Comparison of ENCODE assay signal across 11 cellular contexts in genomic region chr18:61360440-61361383, GRCh38. TPM values are rescaled to one million over a fixed set of nuclear protein-coding genes. Genes with fewer than 3 reads are reported as not detected.
DNase-seq lines count a peak whose midpoint lies in the region; ATAC-seq and TF ChIP-seq lines count a peak whose summit lies in the region.
"Had no signal": no experiment of that assay in that cellular context is flagged by ENCODE, and none has a peak within 500 bp of the region (broad histone marks: within the 10 kb centered on the region; RNA-seq: fewer than 3 reads in every experiment).

No MANE protein-coding gene starts in this region.

- peak overlapping the region; percentile 61 for H3K4me3 Mint-ChIP-seq in T-helper 17 cell

- no peak for TF ChIP-seq CTCF in GM13977 (IDR thresholded peaks at IDR 0.05; ENCODE audit: extremely low read depth, insufficient read depth, missing control alignments)

- no peaks in the 10 kb centered on the region for H3K4me1 Mint-ChIP-seq in T-helper 17 cell

- in situ Hi-C loops in GM13977 (cut with MboI; ENCODE audit: low pct_unique_long_range_greater_than_20kb, low sequenced_read_pairs, unreplicated experiment), result no loop called here

- H3K27me3 Mint-ChIP-seq in T-helper 17 cell, result peaks cover 27% of the 10 kb centered on the region

- no peak overlapping the region for H3K27ac Mint-ChIP-seq in T-helper 17 cell

- H3K36me3 Mint-ChIP-seq in T-helper 17 cell (ENCODE audit: low read depth), result no peaks in the 10 kb centered on the region

- ATAC-seq in GM21423 (IDR thresholded peaks at IDR 0.05; ENCODE audit: unreplicated experiment), result peak; percentile 94
- peak; percentile 88 for ATAC-seq in HG03196 (IDR thresholded peaks at IDR 0.05; ENCODE audit: unreplicated experiment)
- ATAC-seq in T-helper 17 cell, result no peak
- ATAC-seq: gastrocnemius medialis had no signal

- no peaks in the 10 kb centered on the region for H3K9me3 ChIP-seq in T-helper 17 cell (ENCODE audit: control insufficient read depth, low read length, poor library complexity, severe bottlenecking)
- H3K9me3 ChIP-seq: gastrocnemius medialis, MG63 had no signal

- DNase-seq in GM13977 (ENCODE audit: low spot score) (peak; percentile 11), T-helper 17 cell (no peak), NCI-H446 treated with DMSO at 0.1 percent for 48 hours (lab: John Stamatoyannopoulos, UW) (no peak), EL (no peak)
- no peak for DNase-seq in NK-92 treated with Interleukin-12 subunit alpha and Interleukin-12 subunit beta, amount 100 ng/mL, for 24 hours (lab: John Stamatoyannopoulos, UW)
- DNase-seq in activated CD4-positive, alpha-beta T cell treated with anti-CD3 and anti-CD28 coated beads, Interleukin-2, amount 50 U/mL, for 48 hours, result no peak
- DNase-seq: gastrocnemius medialis, MG63 had no signal

RNA-seq across cellular contexts. Expression of gene CDH20, which starts 27.5 kb away (rescaled TPM):
- total RNA-seq in T-helper 17 cell, result under 1 TPM; 0.21 to 0.35 TPM
- total RNA-seq: T-helper 2 cell treated with Interferon-gamma antibody and Interleukin-4, amounts not matched to agents 100 ng/mL and 5 ng/mL, for 36 hours had no signal
